In the genomic region with DNA sequence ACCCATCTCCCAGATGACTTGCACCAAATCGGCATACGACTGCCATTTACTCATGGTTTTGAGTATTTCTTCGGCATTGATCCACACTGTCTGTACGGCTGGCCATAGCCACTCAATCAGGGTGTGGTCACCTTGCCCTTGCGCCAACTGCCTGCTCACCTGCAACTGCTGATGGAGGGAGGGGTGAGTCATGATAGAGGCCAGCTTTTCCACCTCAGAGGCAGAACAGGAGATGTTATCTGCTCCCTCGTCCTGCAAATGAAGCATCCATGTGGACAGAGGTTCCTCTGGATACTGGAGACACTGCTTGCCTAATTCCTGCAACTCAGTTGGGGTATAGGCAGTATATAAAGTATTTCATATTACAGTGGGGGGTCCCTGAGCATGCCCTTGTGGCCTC, we compare ENCODE assay signal across 16 cellular contexts.
"Had no signal": no experiment of that assay in that cellular context is flagged by ENCODE, and none has a peak within 500 bp of the region (broad histone marks: within the 10 kb centered on the region; RNA-seq: fewer than 3 reads in every experiment).

No MANE protein-coding gene starts in this region.

- H3K79me2 ChIP-seq: hepatocyte had no signal

- H3K27ac ChIP-seq: hepatocyte, sigmoid colon, tibial artery, upper lobe of right lung, vagina had no signal

- DNase-seq: effector memory CD8-positive, alpha-beta T cell; erythroblast; foreskin melanocyte; head of caudate nucleus; mucosa of descending colon; natural killer cell; posterior cingulate gyrus; sigmoid colon; stimulated activated CD4-positive, alpha-beta T cell treated with anti-CD3 and anti-CD28 coated beads, Interleukin-4, amount 100 ng/mL, for 1 hour; stimulated activated CD8-positive, alpha-beta memory T cell treated with anti-CD3 and anti-CD28 coated beads, Interleukin-4, amount 100 ng/mL, for 48 hours; stimulated activated naive CD8-positive, alpha-beta T cell treated with anti-CD3 and anti-CD28 coated beads, Interleukin-15, Interleukin-2, amounts not matched to agents 100 U/mL and 50 U/mL, for 24 hours; tibial artery; upper lobe of right lung had no signal

- H3K4me3 ChIP-seq: hepatocyte, mucosa of descending colon, sigmoid colon, skin epidermis, tibial artery, upper lobe of right lung, vagina had no signal

- H2AFZ ChIP-seq: hepatocyte had no signal

- H3K4me1 ChIP-seq: sigmoid colon, tibial artery, upper lobe of right lung had no signal

- H3K27me3 ChIP-seq: hepatocyte, sigmoid colon, tibial artery, upper lobe of right lung, vagina had no signal

- H3K4me2 ChIP-seq: hepatocyte had no signal

- H3K36me3 ChIP-seq: sigmoid colon, tibial artery, upper lobe of right lung, vagina had no signal

- H3K9me3 ChIP-seq: mucosa of descending colon, sigmoid colon, tibial artery, upper lobe of right lung, vagina had no signal
